10 cellular contexts compared by ENCODE assay signal in the genomic region with DNA sequence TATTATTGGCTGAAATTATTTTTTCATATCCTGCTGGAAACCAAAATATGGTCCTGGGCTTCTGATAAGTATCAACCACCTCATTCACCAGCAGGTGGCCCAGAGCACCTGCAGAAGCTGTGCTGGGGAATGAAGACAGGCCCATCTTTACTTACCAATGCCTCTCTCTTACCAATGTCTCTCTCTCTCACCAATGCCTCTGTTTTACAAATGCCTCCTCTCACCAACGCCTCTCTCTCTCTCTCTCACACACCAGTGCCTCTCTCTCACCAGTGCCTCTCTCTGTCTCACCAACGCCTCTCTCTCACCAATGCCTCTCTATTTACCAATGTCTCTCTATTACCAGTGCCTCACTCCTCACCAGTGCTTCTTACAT. TPM values are rescaled to one million over a fixed set of nuclear protein-coding genes. Genes with fewer than 3 reads are reported as not detected.
A peak's percentile ranks its signal among the peaks of the same experiment; 100 is the strongest.
DNase-seq lines count a peak whose midpoint lies in the region; ATAC-seq and TF ChIP-seq lines count a peak whose summit lies in the region.
"Had no signal": no experiment of that assay in that cellular context is flagged by ENCODE, and none has a peak within 500 bp of the region (broad histone marks: within the 10 kb centered on the region; RNA-seq: fewer than 3 reads in every experiment).

No MANE protein-coding gene starts in this region.

- TF ChIP-seq CTCF in foreskin keratinocyte (conservative IDR thresholded peaks at IDR 0.05), result peak; percentile 63

- ATAC-seq in GM18858 (IDR thresholded peaks at IDR 0.05; ENCODE audit: unreplicated experiment) (peak; percentile 41), HG03095 (IDR thresholded peaks at IDR 0.05; ENCODE audit: unreplicated experiment) (peak; percentile 42), foreskin keratinocyte (peak; percentile 49), GM19395 (IDR thresholded peaks at IDR 0.05; ENCODE audit: unreplicated experiment) (no peak)
- ATAC-seq in activated CD4-positive, CD25-positive, alpha-beta regulatory T cell treated with anti-CD3 and anti-CD28 coated beads, Interleukin-2, amount 50 U/mL, for 24 hours, result peak; percentile 50 to 53

- no peaks in the 10 kb centered on the region for H3K4me1 ChIP-seq in foreskin keratinocyte

- H3K27ac ChIP-seq in foreskin keratinocyte, result no peak overlapping the region
- H3K27ac ChIP-seq: thoracic aorta had no signal

- H3K27me3 ChIP-seq in foreskin keratinocyte, result peaks cover 63% of the 10 kb centered on the region

- DNase-seq in foreskin keratinocyte (no peak), NCI-H1436 treated with DMSO at 0.1 percent for 48 hours (lab: John Stamatoyannopoulos, UW) (no peak), putamen (ENCODE audit: low spot score) (no peak), RKO (ENCODE audit: low spot score) (no peak)

RNA-seq across cellular contexts. Expression of gene MAL, which starts 2.3 kb away (rescaled TPM):
- total RNA-seq in foreskin keratinocyte, result not detected in 2 replicates
- polyA plus RNA-seq in foreskin keratinocyte, result not detected in 2 replicates
- total RNA-seq: LHCN-M2, thoracic aorta had no signal
